33 cellular contexts compared by ENCODE assay signal in genomic region chr6:28111964-28112363, GRCh38. TPM values are rescaled to one million over a fixed set of nuclear protein-coding genes. Genes with fewer than 3 reads are reported as not detected.
"Had no signal": no experiment of that assay in that cellular context is flagged by ENCODE, and none has a peak within 500 bp of the region (broad histone marks: within the 10 kb centered on the region; RNA-seq: fewer than 3 reads in every experiment).

No MANE protein-coding gene starts in this region.

- H3K4me3 ChIP-seq: adrenal gland, ascending aorta, body of pancreas, breast epithelium, cardiac muscle cell had no signal

- ATAC-seq: activated naive CD4-positive, alpha-beta T cell treated with anti-CD3 and anti-CD28 coated beads, Interleukin-2, amount 50 U/mL, for 72 hours; activated naive CD8-positive, alpha-beta T cell treated with anti-CD3 and anti-CD28 coated beads, Interleukin-2, amount 50 U/mL, for 24 hours; activated T-cell treated with anti-CD3 and anti-CD28 coated beads, Interleukin-2, amount 50 U/mL, for 4 hours; activated T-cell treated with anti-CD3 and anti-CD28 coated beads, Interleukin-2, amount 50 U/mL, for 72 hours; activated T-helper 17 cell treated with anti-CD3 and anti-CD28 coated beads, Interleukin-2, amount 50 U/mL, for 72 hours; body of pancreas had no signal

- H3K27ac ChIP-seq: adrenal gland, ascending aorta, body of pancreas, brain microvascular endothelial cell, breast epithelium, cardiac muscle cell had no signal

- H3K9me3 ChIP-seq: adrenal gland, ascending aorta, body of pancreas, breast epithelium had no signal

- H3K27me3 ChIP-seq: adrenal gland, ascending aorta, body of pancreas, brain microvascular endothelial cell, breast epithelium had no signal

- H3K4me1 ChIP-seq: adrenal gland, ascending aorta, body of pancreas, breast epithelium had no signal

- DNase-seq: activated effector memory CD4-positive, alpha-beta T cell treated with anti-CD3 and anti-CD28 coated beads, Interleukin-2, amount 50 U/mL, for 16 hours; activated effector memory CD4-positive, alpha-beta T cell treated with Interleukin-2 at 50 U/mL for 16 hours; activated gamma-delta T cell; activated gamma-delta T cell treated with Interleukin-2 at 50 U/mL for 16 hours; activated naive CD4-positive, alpha-beta T cell; activated naive CD4-positive, alpha-beta T cell treated with anti-CD3 and anti-CD28 coated beads for 36 hours; activated naive CD4-positive, alpha-beta T cell treated with anti-CD3 and anti-CD28 coated beads, Interleukin-2, amount 10 ng/mL, durations not matched to agents 7 days and 5 days; activated naive CD4-positive, alpha-beta T cell treated with anti-CD3 and anti-CD28 coated beads, Interleukin-2, amount 50 U/mL, for 16 hours; activated naive CD4-positive, alpha-beta T cell treated with Interleukin-2 at 50 U/mL for 16 hours; activated naive CD8-positive, alpha-beta T cell treated with anti-CD3 and anti-CD28 coated beads for 36 hours; activated naive CD8-positive, alpha-beta T cell treated with anti-CD3 and anti-CD28 coated beads, Interleukin-2, amount 10 ng/mL, durations not matched to agents 7 days and 5 days; activated naive CD8-positive, alpha-beta T cell treated with anti-CD3 and anti-CD28 coated beads, Interleukin-2, amount 50 U/mL, for 24 hours; activated T-cell treated with anti-CD3 and anti-CD28 coated beads, Interleukin-2, amount 50 U/mL, for 24 hours; activated T-cell treated with anti-CD3 and anti-CD28 coated beads, Interleukin-2, amount 50 U/mL, for 4 hours; activated T-cell treated with anti-CD3 and anti-CD28 coated beads, Interleukin-2, amount 50 U/mL, for 48 hours; activated T-cell treated with anti-CD3 and anti-CD28 coated beads, Interleukin-2, amount 50 U/mL, for 72 hours; adrenal gland; amniotic stem cell; amygdala; anterior cingulate cortex; aorta; body of pancreas; brain microvascular endothelial cell; caudate nucleus; central memory CD4-positive, alpha-beta T cell; cerebellar nuclear complex had no signal

- H3K36me3 ChIP-seq: breast epithelium had no signal

- FAIRE-seq: astrocyte, bronchial epithelial cell had no signal

RNA-seq across cellular contexts. Expression of gene ZSCAN16, which starts 12.4 kb away (rescaled TPM):
- total RNA-seq: ascending aorta had no signal

RNA-seq across cellular contexts. Expression of gene ZNF165, which starts 31.6 kb away (rescaled TPM):
- total RNA-seq: ascending aorta had no signal
